ENCODE assay signal across 8 cellular contexts in the genomic region with DNA sequence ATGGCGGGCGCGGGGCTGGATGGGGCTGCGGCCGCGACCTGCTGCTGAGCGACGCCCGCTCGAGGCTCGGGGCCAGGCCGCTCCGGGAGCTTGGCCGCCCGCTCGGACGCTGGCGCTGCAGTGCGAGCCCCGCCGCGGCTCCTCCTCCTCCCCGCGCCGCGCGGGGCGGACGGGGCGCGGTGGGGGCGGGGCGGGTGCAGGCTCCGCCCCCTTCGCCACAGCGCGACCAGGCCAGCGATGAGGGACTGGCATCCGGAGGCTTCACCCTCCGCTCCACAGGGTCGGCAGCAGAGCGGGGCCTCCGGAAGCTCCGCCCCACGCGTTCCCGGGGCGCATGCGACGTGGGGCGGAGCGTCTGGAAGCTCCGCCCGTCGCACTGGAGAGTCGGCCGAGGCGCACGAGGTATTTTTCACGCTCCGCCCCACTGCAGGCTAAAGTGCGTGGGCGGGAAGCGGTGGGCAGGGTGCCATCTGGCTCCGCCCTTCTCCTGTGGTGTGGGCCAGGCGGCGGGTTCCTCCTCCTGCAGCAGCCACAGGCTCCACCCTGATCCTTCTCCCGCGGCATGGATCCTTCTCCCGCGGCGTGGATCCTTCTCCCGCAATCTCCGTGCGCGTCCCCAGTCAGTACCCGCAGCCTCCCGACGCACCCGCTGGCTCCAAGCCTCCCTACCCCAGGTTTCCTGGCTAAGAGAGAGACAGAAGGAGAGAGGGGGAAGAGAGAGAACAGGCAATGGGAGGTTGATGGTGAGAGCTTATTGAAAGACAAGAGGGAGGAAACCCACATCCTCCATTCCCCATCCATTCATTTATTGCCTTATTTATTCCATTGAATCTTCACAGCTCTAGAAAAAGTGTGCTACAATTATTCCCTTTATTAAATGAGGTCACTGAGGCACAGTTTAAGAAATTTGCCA.
A peak's percentile ranks its signal among the peaks of the same experiment; 100 is the strongest.
DNase-seq lines count a peak whose midpoint lies in the region; TF ChIP-seq lines count a peak whose summit lies in the region.
"Not testable (repeated sequence)": the region's sequence is repeated elsewhere in the genome, so short reads cannot be mapped to it uniquely, and the experiment has no call there.

No MANE protein-coding gene starts in this region.

- not testable (repeated sequence) for H3K27me3 ChIP-seq in mammary epithelial cell (ENCODE audit: insufficient read depth, low read length); iPS-15b (ENCODE audit: control insufficient read depth, insufficient read depth, low read length)

- H2AFZ ChIP-seq in mammary epithelial cell (ENCODE audit: low read depth, low read length): peak overlapping the region; percentile 48

- H3K9ac ChIP-seq in mammary epithelial cell (ENCODE audit: insufficient read depth, low read length); iPS-15b (ENCODE audit: low read depth, low read length): not testable (repeated sequence)

- H3K36me3 ChIP-seq in mammary epithelial cell (ENCODE audit: insufficient read depth, low read length); iPS-15b (ENCODE audit: control insufficient read depth, insufficient read depth, low read length): not testable (repeated sequence)

- H3K27ac ChIP-seq in mammary epithelial cell (ENCODE audit: insufficient read depth, low read depth, low read length): not testable (repeated sequence)

- H4K20me1 ChIP-seq in mammary epithelial cell (ENCODE audit: insufficient read depth, low read length): not testable (repeated sequence)

- TF ChIP-seq CTCF in mammary epithelial cell (conservative IDR thresholded peaks at IDR 0.05 in 1 of 2, IDR thresholded peaks at IDR 0.05 in 1 of 2; ENCODE audit: extremely low read depth in 1 of 2, insufficient read depth in 1 of 2, low read depth in 1 of 2, low read length in 2 of 2); type B pancreatic cell (conservative IDR thresholded peaks at IDR 0.05): not testable (repeated sequence)

- dilution Hi-C loops in mammary epithelial cell (cut with HindIII; ENCODE audit: low sequenced_read_pairs): not testable (repeated sequence)

- CTCF ChIA-PET in mammary epithelial cell (lab: Charles Lee; ENCODE audit: low non-redundant PET): not testable (repeated sequence)

- H3K9me3 ChIP-seq in mammary epithelial cell (replicated peaks; ENCODE audit: insufficient read depth, low read length); iPS-15b (ENCODE audit: control insufficient read depth, insufficient read depth, low read length): not testable (repeated sequence)

- DNase-seq in GM04504 (ENCODE audit: low read depth): peak; percentile 82
- DNase-seq in HS-5 (ENCODE audit: low read depth): peak; percentile 63
- DNase-seq in NCI-H774 (lab: John Stamatoyannopoulos, UW): peak; percentile 89
- DNase-seq in activated CD4-positive, alpha-beta T cell treated with anti-CD3 and anti-CD28 coated beads for 4 hours: peak; percentile 87
- peak; percentile 94 for DNase-seq in mammary epithelial cell
- DNase-seq in renal cortical epithelial cell (ENCODE audit: low read depth): peak; percentile 81
- DNase-seq in type B pancreatic cell (ENCODE audit: extremely low spot score, unreplicated experiment): peak; percentile 92

- H3K27me3 Mint-ChIP-seq in type B pancreatic cell: not testable (repeated sequence)

- H3K9me3 Mint-ChIP-seq in type B pancreatic cell: not testable (repeated sequence)

- H3K4me2 ChIP-seq in mammary epithelial cell (ENCODE audit: insufficient read depth, low read depth, low read length): peak overlapping the region; percentile 30

- not testable (repeated sequence) for H3K4me1 Mint-ChIP-seq in type B pancreatic cell (ENCODE audit: unreplicated experiment)

- not testable (repeated sequence) for H3K36me3 Mint-ChIP-seq in type B pancreatic cell

- BruUV-seq in mammary epithelial cell (replicated peaks; lab: Mats Ljungman, UMichigan): not testable (repeated sequence)

- H3K27ac Mint-ChIP-seq in type B pancreatic cell: not testable (repeated sequence)

- H3K4me3 Mint-ChIP-seq in type B pancreatic cell: peak overlapping the region; percentile 87

- H3K4me3 ChIP-seq in mammary epithelial cell (replicated peaks in 1 of 3; ENCODE audit: insufficient read depth in 1 of 3, low read depth in 2 of 3, low read length in 3 of 3) (peak overlapping the region in 2 of 3 experiments; percentile 32), iPS-15b (ENCODE audit: low read depth, low read length) (peak overlapping the region; percentile 39)

- intact Hi-C loops in mammary epithelial cell (cut with micrococcal nuclease): not testable (repeated sequence)

- H3K4me1 ChIP-seq in mammary epithelial cell (ENCODE audit: insufficient read depth, low read length); iPS-15b (ENCODE audit: control insufficient read depth, insufficient read depth, low read length): not testable (repeated sequence)

- no CpG with 5 or more reads among the region's 80 CpGs for WGBS in mammary epithelial cell (ENCODE audit: low coverage, missing lambda C conversion rate)

- H3K79me2 ChIP-seq in mammary epithelial cell (ENCODE audit: insufficient read depth, low read length): not testable (repeated sequence)

- in situ Hi-C loops in mammary epithelial cell (cut with MboI; ENCODE audit: low sequenced_read_pairs in 2 of 2): not testable (repeated sequence)
